21 cellular contexts compared by ENCODE assay signal in the genomic region with DNA sequence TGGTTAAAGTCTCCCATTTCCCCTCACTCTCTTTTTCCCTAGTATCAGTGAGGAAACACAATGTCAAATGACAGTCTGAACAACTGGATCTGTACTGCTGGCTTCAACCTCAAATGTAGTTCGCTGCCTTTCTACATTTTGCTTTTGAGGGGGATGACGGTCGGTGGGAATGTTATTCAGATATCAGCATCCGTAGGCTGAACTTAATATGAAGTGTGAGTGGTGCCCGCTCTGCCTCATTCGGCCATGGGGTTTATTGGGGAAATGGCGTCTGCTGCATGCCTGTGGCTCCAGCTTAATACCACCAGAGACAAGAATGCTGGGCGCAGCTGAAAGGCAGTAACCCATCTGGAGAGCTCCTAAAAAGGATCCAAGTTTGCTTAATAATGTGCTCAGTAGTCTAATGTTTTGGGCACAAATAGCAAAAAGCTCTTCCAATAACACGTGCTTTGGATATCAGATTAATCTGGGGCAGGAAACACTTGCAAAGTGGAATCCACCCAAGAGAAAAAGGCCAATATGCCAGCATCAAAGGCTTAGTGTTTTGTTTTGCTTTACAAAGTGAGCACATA.
DNase-seq lines count a peak whose midpoint lies in the region; ATAC-seq and TF ChIP-seq lines count a peak whose summit lies in the region.
"Had no signal": no experiment of that assay in that cellular context is flagged by ENCODE, and none has a peak within 500 bp of the region (broad histone marks: within the 10 kb centered on the region; RNA-seq: fewer than 3 reads in every experiment).

No MANE protein-coding gene starts in this region.

- H3K27ac Mint-ChIP-seq in T-helper 1 cell treated with Interleukin-12 subunit alpha and Interleukin-12 subunit beta and Interleukin-4 antibody, amounts not matched to agents 30 μg/mL and 1 μg/mL, for 36 hours, result peak overlapping the region; percentile 24
- peak overlapping the region in 3 of 5 experiments; percentile 8 to 83 (median 71) for H3K27ac Mint-ChIP-seq in brain
- H3K27ac Mint-ChIP-seq in nephron progenitor cell, result peak overlapping the region; percentile 83
- H3K27ac Mint-ChIP-seq: natural killer cell treated with Interleukin-12 subunit alpha and Interleukin-12 subunit beta and Interleukin-15 and Interleukin-18, amount 100 ng/mL, for 72 hours had no signal

- no peak for TF ChIP-seq CTCF in brain (conservative IDR thresholded peaks at IDR 0.05)
- TF ChIP-seq CTCF in nephron progenitor cell (IDR thresholded peaks at IDR 0.05), result no peak

- no peaks in the 10 kb centered on the region for H3K27me3 Mint-ChIP-seq in T-helper 1 cell treated with Interleukin-12 subunit alpha and Interleukin-12 subunit beta and Interleukin-4 antibody, amounts not matched to agents 30 μg/mL and 1 μg/mL, for 36 hours (ENCODE audit: low read depth)
- H3K27me3 Mint-ChIP-seq in brain (no peaks in the 10 kb centered on the region), nephron progenitor cell (ENCODE audit: low read depth, poor library complexity) (no peaks in the 10 kb centered on the region)
- H3K27me3 Mint-ChIP-seq: IgD-negative memory B cell; natural killer cell treated with Interleukin-12 subunit alpha and Interleukin-12 subunit beta and Interleukin-15 and Interleukin-18, amount 100 ng/mL, for 72 hours had no signal

- H3K4me3 Mint-ChIP-seq in T-helper 1 cell treated with Interleukin-12 subunit alpha and Interleukin-12 subunit beta and Interleukin-4 antibody, amounts not matched to agents 30 μg/mL and 1 μg/mL, for 36 hours, result no peak overlapping the region
- H3K4me3 Mint-ChIP-seq in brain (peak overlapping the region in 2 of 5 experiments; percentile 2 to 9), nephron progenitor cell (no peak overlapping the region)
- H3K4me3 Mint-ChIP-seq: natural killer cell treated with Interleukin-12 subunit alpha and Interleukin-12 subunit beta and Interleukin-15 and Interleukin-18, amount 100 ng/mL, for 72 hours had no signal

- H3K9me3 Mint-ChIP-seq in T-helper 1 cell treated with Interleukin-12 subunit alpha and Interleukin-12 subunit beta and Interleukin-4 antibody, amounts not matched to agents 30 μg/mL and 1 μg/mL, for 36 hours, result no peaks in the 10 kb centered on the region
- H3K9me3 Mint-ChIP-seq in brain, result peaks cover 0 to 4% (median 0%) of the 10 kb centered on the region in 5 experiments
- no peaks in the 10 kb centered on the region for H3K9me3 Mint-ChIP-seq in nephron progenitor cell
- H3K9me3 Mint-ChIP-seq: IgD-negative memory B cell had no signal

- peaks cover 53% of the 10 kb centered on the region for H3K4me1 Mint-ChIP-seq in T-helper 1 cell treated with Interleukin-12 subunit alpha and Interleukin-12 subunit beta and Interleukin-4 antibody, amounts not matched to agents 30 μg/mL and 1 μg/mL, for 36 hours (ENCODE audit: low read depth)
- H3K4me1 Mint-ChIP-seq in brain (peaks cover 22% of the 10 kb centered on the region), nephron progenitor cell (peaks cover 17% of the 10 kb centered on the region)

- DNase-seq in T-helper 1 cell (no peak), GM04503 (ENCODE audit: low read depth) (peak; percentile 36), nephron progenitor cell (no peak), occipital lobe (lab: John Stamatoyannopoulos, UW) (no peak), NOMO-1 treated with dmso at 0.1 percent for 144 hours (lab: John Stamatoyannopoulos, UW; ENCODE audit: unreplicated experiment) (no peak)
- DNase-seq: activated CD4-positive, alpha-beta T cell treated with anti-CD3 and anti-CD28 coated beads, Interleukin-2, amount 50 U/mL, for 4 hours; activated naive CD4-positive, alpha-beta T cell treated with Interleukin-2 at 50 U/mL for 16 hours; activated T-cell treated with anti-CD3 and anti-CD28 coated beads, Interleukin-2, amount 50 U/mL, for 1 hour; aorta; effector CD4-positive, alpha-beta T cell; esophagus squamous epithelium; mammary epithelial cell; NCI-H1092 treated with DMSO at 0.1 percent for 48 hours; RPMI8226; stimulated activated CD4-positive, alpha-beta T cell treated with anti-CD3 and anti-CD28 coated beads, Interleukin-4, amount 100 ng/mL, for 1 hour; upper lobe of left lung had no signal

- H3K36me3 Mint-ChIP-seq in T-helper 1 cell treated with Interleukin-12 subunit alpha and Interleukin-12 subunit beta and Interleukin-4 antibody, amounts not matched to agents 30 μg/mL and 1 μg/mL, for 36 hours (ENCODE audit: low read depth), result peaks cover 4% of the 10 kb centered on the region
- H3K36me3 Mint-ChIP-seq in brain (peaks cover 5% of the 10 kb centered on the region), nephron progenitor cell (ENCODE audit: low read depth) (peaks cover 41% of the 10 kb centered on the region)
- H3K36me3 Mint-ChIP-seq: natural killer cell treated with Interleukin-12 subunit alpha and Interleukin-12 subunit beta and Interleukin-15 and Interleukin-18, amount 100 ng/mL, for 72 hours had no signal

- no peak for ATAC-seq in HG03460 (IDR thresholded peaks at IDR 0.05; ENCODE audit: unreplicated experiment)

Comparison
In these comparisons a context has a peak if more than half of its experiments do, and no peak if none do; other contexts are left out.
1. H3K27ac Mint-ChIP-seq: peak in every context shown above with its lines; median percentile 83 in nephron progenitor cell; 71 in brain; 24 in T-helper 1 cell treated with Interleukin-12 subunit alpha and Interleukin-12 subunit beta and Interleukin-4 antibody, amounts not matched to agents 30 μg/mL and 1 μg/mL, for 36 hours.